10 cellular contexts compared by ENCODE assay signal in genomic region chr11:6219359-6219758, GRCh38. TPM values are rescaled to one million over a fixed set of nuclear protein-coding genes. Genes with fewer than 3 reads are reported as not detected.
DNase-seq lines count a peak whose midpoint lies in the region; ATAC-seq and TF ChIP-seq lines count a peak whose summit lies in the region.
"Had no signal": no experiment of that assay in that cellular context is flagged by ENCODE, and none has a peak within 500 bp of the region (broad histone marks: within the 10 kb centered on the region; RNA-seq: fewer than 3 reads in every experiment).

No MANE protein-coding gene starts in this region.

- DNase-seq in AG09319 (ENCODE audit: extremely low read depth, low read depth) (peak; percentile 74), MG63 (peak; percentile 82), epithelial cell of proximal tubule (ENCODE audit: low read depth) (peak; percentile 84), NCI-H1048 (lab: John Stamatoyannopoulos, UW) (no peak), BE2C (no peak), HuH-7.5 (ENCODE audit: low spot score) (no peak)
- DNase-seq: upper lobe of left lung had no signal

- H3K4me3 ChIP-seq in MG63 (no peak overlapping the region), epithelial cell of proximal tubule (ENCODE audit: low read depth, low read length) (no peak overlapping the region), mucosa of rectum (ENCODE audit: low read length in 2 of 2) (no peak overlapping the region), BE2C (ENCODE audit: low read depth, low read length) (no peak overlapping the region)
- H3K4me3 ChIP-seq: upper lobe of left lung had no signal

- H3K4me1 ChIP-seq in mucosa of rectum (ENCODE audit: control insufficient read depth in 2 of 2, insufficient read depth in 2 of 2, low read length in 2 of 2) (peaks cover 2 to 3% of the 10 kb centered on the region in 2 donors), BE2C (no peaks in the 10 kb centered on the region)

- TF ChIP-seq CTCF in AG09319 (IDR thresholded peaks at IDR 0.05; ENCODE audit: low read depth, low read length) (no peak), epithelial cell of proximal tubule (conservative IDR thresholded peaks at IDR 0.05; ENCODE audit: low read depth, low read length) (no peak), BE2C (IDR thresholded peaks at IDR 0.05; ENCODE audit: low read depth, low read length) (no peak)

- no peak for ATAC-seq in HG02981 (IDR thresholded peaks at IDR 0.05; ENCODE audit: unreplicated experiment)

- peaks cover 37% of the 10 kb centered on the region for H3K36me3 ChIP-seq in MG63
- peaks cover 83 to 89% of the 10 kb centered on the region in 2 donors for H3K36me3 ChIP-seq in mucosa of rectum (ENCODE audit: control insufficient read depth in 2 of 2, insufficient read depth in 2 of 2, low read length in 2 of 2)
- no peaks in the 10 kb centered on the region for H3K36me3 ChIP-seq in BE2C

- H3K27me3 ChIP-seq in MG63, result no peaks in the 10 kb centered on the region
- no peaks in the 10 kb centered on the region for H3K27me3 ChIP-seq in mucosa of rectum (ENCODE audit: control insufficient read depth in 2 of 2, insufficient read depth in 2 of 2, low read length in 2 of 2)
- no peaks in the 10 kb centered on the region for H3K27me3 ChIP-seq in BE2C
- H3K27me3 ChIP-seq: upper lobe of left lung had no signal

- H3K9me3 ChIP-seq in MG63, result no peaks in the 10 kb centered on the region
- H3K9me3 ChIP-seq in mucosa of rectum (ENCODE audit: control insufficient read depth in 2 of 2, low read length in 2 of 2), result no peaks in the 10 kb centered on the region
- H3K9me3 ChIP-seq in BE2C, result no peaks in the 10 kb centered on the region
- H3K9me3 ChIP-seq: upper lobe of left lung had no signal

- H3K9ac ChIP-seq in mucosa of rectum (ENCODE audit: low read depth in 1 of 2, low read length in 2 of 2), result no peak overlapping the region

- peak overlapping the region; percentile 61 for H3K27ac ChIP-seq in mucosa of rectum (ENCODE audit: low read depth in 2 of 2, low read length in 2 of 2)

RNA-seq across cellular contexts. Expression of gene C11orf42, which starts 14.0 kb away (rescaled TPM):
- total RNA-seq in MG63 (2014; rRNA removed; shearing (Covaris generic); ENCODE audit: low replicate concordance), result not detected in 2 replicates
- total RNA-seq in epithelial cell of proximal tubule, result not detected in 2 replicates
- not detected for polyA plus RNA-seq in BE2C (2012; ENCODE audit: insufficient read depth, insufficient read length, low read depth)
- total RNA-seq: activated T-helper 2 cell treated with anti-CD3 and anti-CD28 coated beads, Interferon-gamma antibody, Interleukin-2, Interleukin-4, amounts not matched to agents 10 μg/mL and 5 μg/mL and 100 μg/mL, durations not matched to agents 14 hours and 24 hours and 36 hours; upper lobe of left lung had no signal

RNA-seq across cellular contexts. Expression of gene FHIP1B, which starts 15.1 kb away (rescaled TPM):
- total RNA-seq in MG63 (2014; rRNA removed; shearing (Covaris generic); ENCODE audit: low replicate concordance), result 9.2 and 9.7 TPM in 2 replicates
- total RNA-seq in epithelial cell of proximal tubule, result 9.6 and 15.6 TPM in 2 replicates
- polyA plus RNA-seq in BE2C (2012; ENCODE audit: insufficient read depth, insufficient read length, low read depth), result 60.2 TPM

RNA-seq across cellular contexts. Expression of gene CNGA4, which starts 19.5 kb away (rescaled TPM):
- total RNA-seq in MG63 (2014; rRNA removed; shearing (Covaris generic); ENCODE audit: low replicate concordance), result not detected in 2 replicates
- not detected in 2 replicates for total RNA-seq in epithelial cell of proximal tubule
- polyA plus RNA-seq in BE2C (2012; ENCODE audit: insufficient read depth, insufficient read length, low read depth), result not detected
- total RNA-seq: activated T-helper 2 cell treated with anti-CD3 and anti-CD28 coated beads, Interferon-gamma antibody, Interleukin-2, Interleukin-4, amounts not matched to agents 10 μg/mL and 5 μg/mL and 100 μg/mL, durations not matched to agents 14 hours and 24 hours and 36 hours had no signal

RNA-seq across cellular contexts. Expression of gene OR52W1, which starts 20.3 kb away (rescaled TPM):
- total RNA-seq in MG63 (2014; rRNA removed; shearing (Covaris generic); ENCODE audit: low replicate concordance), result not detected in 2 replicates
- not detected in 2 replicates for total RNA-seq in epithelial cell of proximal tubule
- not detected for polyA plus RNA-seq in BE2C (2012; ENCODE audit: insufficient read depth, insufficient read length, low read depth)
- total RNA-seq: activated T-helper 2 cell treated with anti-CD3 and anti-CD28 coated beads, Interferon-gamma antibody, Interleukin-2, Interleukin-4, amounts not matched to agents 10 μg/mL and 5 μg/mL and 100 μg/mL, durations not matched to agents 14 hours and 24 hours and 36 hours; upper lobe of left lung had no signal

RNA-seq across cellular contexts. Expression of gene CCKBR, which starts 40.3 kb away (rescaled TPM):
- not detected in 2 replicates for total RNA-seq in MG63 (2014; rRNA removed; shearing (Covaris generic); ENCODE audit: low replicate concordance)
- total RNA-seq in epithelial cell of proximal tubule, result not detected in 2 replicates
- polyA plus RNA-seq in BE2C (2012; ENCODE audit: insufficient read depth, insufficient read length, low read depth), result not detected
- total RNA-seq: activated T-helper 2 cell treated with anti-CD3 and anti-CD28 coated beads, Interferon-gamma antibody, Interleukin-2, Interleukin-4, amounts not matched to agents 10 μg/mL and 5 μg/mL and 100 μg/mL, durations not matched to agents 14 hours and 24 hours and 36 hours; upper lobe of left lung had no signal

Comparison
In these comparisons a context has a peak if more than half of its experiments do, and no peak if none do; other contexts are left out.
1. DNase-seq: peak in AG09319 (single experiment), MG63 (single experiment) and epithelial cell of proximal tubule (single experiment); none in NCI-H1048 (single experiment), BE2C (single experiment) and HuH-7.5 (single experiment).